ENCODE assay signal across 15 cellular contexts in genomic region chr1:175317795-175318194, GRCh38.
A peak's percentile ranks its signal among the peaks of the same experiment; 100 is the strongest.
DNase-seq lines count a peak whose midpoint lies in the region; ATAC-seq, FAIRE-seq and TF ChIP-seq lines count a peak whose summit lies in the region.
"Had no signal": no experiment of that assay in that cellular context is flagged by ENCODE, and none has a peak within 500 bp of the region (broad histone marks: within the 10 kb centered on the region; RNA-seq: fewer than 3 reads in every experiment).

No MANE protein-coding gene starts in this region.

- peak in 1 of 4 donors; percentile 7 for TF ChIP-seq EP300 in upper lobe of left lung (IDR thresholded peaks at IDR 0.05)

- H2BK5ac ChIP-seq in trophoblast cell (ENCODE audit: low read depth, low read length, poor library complexity), result no peak overlapping the region

- H3K27ac ChIP-seq in trophoblast cell (ENCODE audit: low read depth, low read length), result peak overlapping the region; percentile 37
- peak overlapping the region in 3 of 4 donors; percentile 6 to 48 (median 26) for H3K27ac ChIP-seq in upper lobe of left lung
- H3K27ac ChIP-seq: right lobe of liver had no signal

- H3K79me2 ChIP-seq in trophoblast cell (ENCODE audit: control insufficient read depth, insufficient read depth, low read length, poor library complexity), result no peaks in the 10 kb centered on the region

- no peak overlapping the region for H3K18ac ChIP-seq in trophoblast cell (ENCODE audit: low read length)

- no peak overlapping the region for H3K4ac ChIP-seq in trophoblast cell (ENCODE audit: low read depth, low read length)

- no peak for FAIRE-seq in GM19239 (lab: Jason Lieb, UNC)
- FAIRE-seq: TTC549 had no signal

- H3K36me3 ChIP-seq in trophoblast cell (ENCODE audit: control insufficient read depth in 1 of 2, insufficient read depth in 2 of 2, low read length in 2 of 2) (no peaks in the 10 kb centered on the region), upper lobe of left lung (no peaks in the 10 kb centered on the region)
- H3K36me3 ChIP-seq: BE2C, right lobe of liver had no signal

- no peak overlapping the region for H3K4me2 ChIP-seq in trophoblast cell (ENCODE audit: low read length)
- H3K4me2 ChIP-seq: SK-N-SH had no signal

- peaks cover 8 to 14% of the 10 kb centered on the region in 2 experiments for H3K4me1 ChIP-seq in trophoblast cell (ENCODE audit: control insufficient read depth in 1 of 2, insufficient read depth in 2 of 2, low read length in 2 of 2)
- H3K4me1 ChIP-seq in upper lobe of left lung, result peaks cover 5 to 20% (median 12%) of the 10 kb centered on the region in 4 donors
- H3K4me1 ChIP-seq: right lobe of liver had no signal

- ATAC-seq in upper lobe of left lung (ENCODE audit: low FRiP score in 2 of 2) (peak; percentile 16 to 53), HG03520 (IDR thresholded peaks at IDR 0.05; ENCODE audit: unreplicated experiment) (no peak)

- H2AFZ ChIP-seq in trophoblast cell (ENCODE audit: insufficient read depth, low read length, poor library complexity), result no peak overlapping the region

- no peak for TF ChIP-seq POLR2A in upper lobe of left lung (IDR thresholded peaks at IDR 0.05)

- no peak overlapping the region for H3K14ac ChIP-seq in trophoblast cell (ENCODE audit: low read length)

- no peak overlapping the region for H3K4me3 ChIP-seq in trophoblast cell (ENCODE audit: low read depth, low read length)
- H3K4me3 ChIP-seq in upper lobe of left lung, result no peak overlapping the region
- H3K4me3 ChIP-seq: right lobe of liver had no signal

- no peak overlapping the region for H4K91ac ChIP-seq in trophoblast cell (ENCODE audit: low read depth, low read length)

- in situ Hi-C loops in SK-MEL-5 (cut with HindIII; ENCODE audit: low pct_unique_long_range_greater_than_20kb, low sequenced_read_pairs), result no loop called here

- H3K9me3 ChIP-seq in trophoblast cell (ENCODE audit: insufficient read depth, low read depth, low read length) (no peaks in the 10 kb centered on the region), upper lobe of left lung (no peaks in the 10 kb centered on the region)
- H3K9me3 ChIP-seq: BE2C, right lobe of liver, SK-N-SH had no signal

- H3K23ac ChIP-seq in trophoblast cell (ENCODE audit: low read length), result no peak overlapping the region

- H4K12ac ChIP-seq in trophoblast cell (ENCODE audit: low read depth, low read length), result no peak overlapping the region

- no peak for TF ChIP-seq CTCF in upper lobe of left lung (IDR thresholded peaks at IDR 0.05)

- H3K27me3 ChIP-seq in trophoblast cell (ENCODE audit: insufficient read depth, low read length) (no peaks in the 10 kb centered on the region), upper lobe of left lung (no peaks in the 10 kb centered on the region)
- H3K27me3 ChIP-seq: right lobe of liver had no signal

- no peak overlapping the region for H2AK5ac ChIP-seq in trophoblast cell (ENCODE audit: low read length)

- no peak overlapping the region for H3K9ac ChIP-seq in trophoblast cell (ENCODE audit: low read length)
- H3K9ac ChIP-seq: SK-N-SH had no signal

- H4K8ac ChIP-seq in trophoblast cell (ENCODE audit: low read depth, low read length), result no peak overlapping the region

- DNase-seq in SK-MEL-5 (ENCODE audit: low read depth, low spot score), result peak; percentile 3
- DNase-seq in globus pallidus (ENCODE audit: low spot score), result peak; percentile 25
- DNase-seq in trophoblast cell, result peak in 1 of 2 donors; percentile 31
- DNase-seq in upper lobe of left lung, result no peak
- DNase-seq in GM19239 (ENCODE audit: insufficient read length, low spot score), result no peak
- DNase-seq in NCI-H524 (lab: John Stamatoyannopoulos, UW), result no peak
- DNase-seq: activated CD8-positive, alpha-beta memory T cell treated with anti-CD3 and anti-CD28 coated beads, Interleukin-2, amount 50 U/mL, for 48 hours; activated naive CD4-positive, alpha-beta T cell; NCI-H1092 treated with DMSO at 0.1 percent for 48 hours; NCI-H2107; right lobe of liver; SK-N-SH had no signal

- peaks cover 11% of the 10 kb centered on the region for H3K79me1 ChIP-seq in trophoblast cell (ENCODE audit: low read length)

- no CpG with 5 or more reads among the region's 2 CpGs for WGBS in trophoblast cell (ENCODE audit: extremely low coverage, insufficient coverage, insufficient read length)
- WGBS in upper lobe of left lung, 2 donors, result 48 to 73% methylated on average over 2 of the region's 2 CpGs

- no peak overlapping the region for H2BK12ac ChIP-seq in trophoblast cell (ENCODE audit: low read length)

- H2BK120ac ChIP-seq in trophoblast cell (ENCODE audit: insufficient read depth, low read length, poor library complexity), result peak overlapping the region; percentile 10

Comparison
In these comparisons a context has a peak if more than half of its experiments do, and no peak if none do; other contexts are left out.
1. DNase-seq: peak in SK-MEL-5 (single experiment) and globus pallidus (single experiment); none in upper lobe of left lung (0 of 2), GM19239 (single experiment) and NCI-H524 (0 of 2).